Comparison of ENCODE assay signal across 8 cellular contexts in the genomic region with DNA sequence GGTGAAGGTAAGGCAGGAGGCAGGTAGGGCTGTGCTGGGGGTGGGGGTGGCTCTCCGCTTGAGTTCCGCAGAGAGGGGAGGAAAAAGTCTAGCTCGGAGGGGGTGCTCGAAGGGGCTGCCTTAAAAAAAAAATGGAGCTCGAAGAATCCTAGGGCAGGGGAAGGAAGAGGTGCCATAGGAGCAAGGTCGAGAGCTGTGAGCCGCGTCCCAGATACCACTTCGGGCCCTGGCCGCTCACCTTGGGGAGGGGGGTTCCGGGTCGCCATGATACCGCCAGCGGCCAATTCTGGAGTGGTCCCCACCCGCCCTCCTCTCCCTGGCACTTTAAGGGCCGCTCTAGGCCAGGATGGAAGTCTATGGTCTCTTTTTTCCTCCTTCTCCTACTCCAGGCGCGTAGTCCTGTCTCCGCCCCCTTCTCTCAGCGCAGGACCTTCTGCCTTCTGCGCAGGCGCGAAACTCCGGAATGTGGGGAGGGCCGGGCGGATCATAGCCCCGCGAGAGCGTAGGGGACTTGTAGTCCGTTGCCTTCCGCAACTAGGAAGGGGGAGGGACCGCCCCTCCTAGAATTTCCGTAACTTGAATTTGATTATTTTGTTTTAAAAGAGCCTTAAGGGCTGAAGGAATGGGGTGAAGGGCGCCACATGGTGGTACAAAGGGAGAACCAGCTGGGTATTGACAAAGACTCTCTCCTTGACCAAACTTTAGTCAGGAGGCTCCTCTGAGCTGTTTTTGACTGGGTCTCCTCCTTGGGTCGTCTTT. TPM values are rescaled to one million over a fixed set of nuclear protein-coding genes. Genes with fewer than 3 reads are reported as not detected.
DNase-seq lines count a peak whose midpoint lies in the region; FAIRE-seq and TF ChIP-seq lines count a peak whose summit lies in the region.

Gene FUNDC1 (minus strand): TSS at position 293 of the 759 bp plus-strand sequence. CDS start 27 bp downstream, at position 266.

- intact Hi-C loops in stomach (cut with DNase I; ENCODE audit: low total_unique reads): no loop called here

- peak within 1 kb of the TSS; percentile 68 for H3K4me2 ChIP-seq in neural cell (ENCODE audit: low read length)

- peak; percentile 89 for DNase-seq in ELR (ENCODE audit: low read depth)
- DNase-seq in H54 (ENCODE audit: insufficient read length, low spot score): peak; percentile 47
- DNase-seq in M059J (ENCODE audit: low read depth): peak; percentile 96
- DNase-seq in SHP77 (lab: John Stamatoyannopoulos, UW): peak; percentile 75 to 85
- DNase-seq in activated gamma-delta T cell (lab: John Stamatoyannopoulos, UW): peak; percentile 71
- peak; percentile 95 for DNase-seq in fibroblast of the conjunctiva (ENCODE audit: low read depth)
- DNase-seq in stomach: peak; percentile 95

- H3K4me3 ChIP-seq in neural cell (ENCODE audit: low read length): peak within 1 kb of the TSS; percentile 68
- peak within 1 kb of the TSS; percentile 60 to 68 (median 64) for H3K4me3 ChIP-seq in stomach

- H3F3A ChIP-seq in neural cell (ENCODE audit: insufficient read depth, low read length, poor library complexity, severe bottlenecking): no peaks in the 10 kb centered on the region

- H3K79me2 ChIP-seq in neural cell (replicated peaks; ENCODE audit: insufficient read depth, low read length): no peaks in the 10 kb centered on the region

- peak within 1 kb of the TSS; percentile 79 for H3K9ac ChIP-seq in neural cell (ENCODE audit: low read length)

- 0 to 5% (median 1%) methylated on average over 25 to 35 of the region's 35 CpGs for WGBS in stomach, 5 donors

- H3K9me2 ChIP-seq in neural cell (ENCODE audit: insufficient read depth, low read length): no peaks in the 10 kb centered on the region

- TF ChIP-seq CTCF in neural cell (IDR thresholded peaks at IDR 0.05; ENCODE audit: poor library complexity, severe bottlenecking) (peak; percentile 65), stomach (IDR thresholded peaks at IDR 0.05) (peak in 2 of 7 experiments; percentile 22 to 34)

- no peaks in the 10 kb centered on the region for H3K9me3 ChIP-seq in neural cell (ENCODE audit: low read length)
- H3K9me3 ChIP-seq in stomach: no peaks in the 10 kb centered on the region

- TF ChIP-seq EP300 in neural cell (conservative IDR thresholded peaks at IDR 0.05; ENCODE audit: poor library complexity, severe bottlenecking) (no peak), stomach (IDR thresholded peaks at IDR 0.05) (no peak)

- peak within 1 kb of the TSS; percentile 69 for H2AFZ ChIP-seq in neural cell (ENCODE audit: low read depth, low read length)

- peak; percentile 51 for TF ChIP-seq RAD21 in neural cell (conservative IDR thresholded peaks at IDR 0.05)

- no peaks in the 10 kb centered on the region for H3K27me3 ChIP-seq in neural cell (ENCODE audit: insufficient read depth, low read depth, low read length)
- no peaks in the 10 kb centered on the region for H3K27me3 ChIP-seq in stomach

- H4K20me1 ChIP-seq in neural cell (ENCODE audit: insufficient read depth): no peaks in the 10 kb centered on the region

- no peak for FAIRE-seq in H54 (lab: Jason Lieb, UNC)

- peak; percentile 34; the same call in 1 of the 2 replicates for TF ChIP-seq POLR2A in H54 (IDR thresholded peaks at IDR 0.05; ENCODE audit: low read depth, low read length)
- TF ChIP-seq POLR2A in stomach (IDR thresholded peaks at IDR 0.05): peak in 1 of 4 donors; percentile 58

- H3K36me3 ChIP-seq in neural cell (ENCODE audit: insufficient read depth, low read length): no peaks in the 10 kb centered on the region
- H3K36me3 ChIP-seq in stomach: peaks cover 0 to 6% (median 5%) of the 10 kb centered on the region in 4 donors

- peaks cover 0 to 51% (median 25%) of the 10 kb centered on the region in 4 donors for H3K4me1 ChIP-seq in stomach

- H3K27ac ChIP-seq in neural cell (ENCODE audit: low read length) (peak within 1 kb of the TSS; percentile 79), stomach (peak within 1 kb of the TSS; percentile 82 to 92 (median 89))

TF ChIP-seq in neural cell, 6 proteins besides CTCF, POLR2A, EP300 and RAD21:
- TF ChIP-seq MXI1 (conservative IDR thresholded peaks at IDR 0.05; ENCODE audit: poor library complexity, severe bottlenecking): no peak
- peak; percentile 60 for TF ChIP-seq POLR2AphosphoS5 (IDR thresholded peaks at IDR 0.05)
- peak; percentile 14 for TF ChIP-seq REST (IDR thresholded peaks at IDR 0.05; ENCODE audit: borderline replicate concordance)
- TF ChIP-seq TAF1 (IDR thresholded peaks at IDR 0.05; ENCODE audit: low read depth): no peak
- peak; percentile 61 for TF ChIP-seq SMC3 (conservative IDR thresholded peaks at IDR 0.05; ENCODE audit: poor library complexity)
- TF ChIP-seq EZH2 (IDR thresholded peaks at IDR 0.05; ENCODE audit: borderline replicate concordance, insufficient read depth, low read length, poor library complexity, severe bottlenecking): no peak

RNA-seq across cellular contexts. Expression of gene FUNDC1, which starts in this region (rescaled TPM):
- total RNA-seq in M059J (2014; rRNA removed; shearing (Covaris generic)): 37.6 and 45.3 TPM in 2 replicates
- polyA plus RNA-seq in neural cell: 29.9 and 30.9 TPM in 2 replicates
- polyA minus RNA-seq in neural cell: 20.9 and 26.2 TPM in 2 replicates
- 10 to 100 TPM in 2 of 5 donors, 1 to 10 TPM in 2, not detected in 1; 3.1 to 19.8 (median 11.2) TPM for total RNA-seq in stomach
- 10 to 100 TPM; 22.9 to 35.4 (median 23.2) TPM for polyA plus RNA-seq in stomach

Comparison
In these comparisons a context has a peak if more than half of its experiments do, and no peak if none do; other contexts are left out.
1. Peak in every context shown above with its lines: DNase-seq, H3K4me3 ChIP-seq and H3K27ac ChIP-seq.